ENCODE assay signal across 12 cellular contexts in genomic region chr1:1355376-1355775, GRCh38. TPM values are rescaled to one million over a fixed set of nuclear protein-coding genes. Genes with fewer than 3 reads are reported as not detected.
DNase-seq lines count a peak whose midpoint lies in the region; ATAC-seq and TF ChIP-seq lines count a peak whose summit lies in the region.
"Had no signal": no experiment of that assay in that cellular context is flagged by ENCODE, and none has a peak within 500 bp of the region (broad histone marks: within the 10 kb centered on the region; RNA-seq: fewer than 3 reads in every experiment).

No MANE protein-coding gene starts in this region.

- H3K27ac Mint-ChIP-seq in activated CD8-positive, alpha-beta T cell treated with anti-CD3 and anti-CD28 coated beads, Interleukin-2, amount 10 ng/mL, durations not matched to agents 7 days and 5 days = no peak overlapping the region
- H3K27ac Mint-ChIP-seq in activated CD8-positive, alpha-beta T cell treated with anti-CD3 and anti-CD28 coated beads for 36 hours = no peak overlapping the region
- no peak overlapping the region for H3K27ac Mint-ChIP-seq in activated naive CD8-positive, alpha-beta T cell treated with anti-CD3 and anti-CD28 coated beads, Interleukin-2, amount 10 ng/mL, durations not matched to agents 7 days and 5 days
- H3K27ac Mint-ChIP-seq: naive B cell; stimulated activated naive CD8-positive, alpha-beta T cell treated with anti-CD3 and anti-CD28 coated beads, Interleukin-15, Interleukin-2, amounts not matched to agents 100 ng/mL and 50 ng/mL, for 24 hours had no signal

- H3K36me3 ChIP-seq in tibial artery (peaks cover 9 to 27% (median 24%) of the 10 kb centered on the region in 3 donors), SJCRH30 (no peaks in the 10 kb centered on the region)

- H3K36me3 Mint-ChIP-seq in activated CD8-positive, alpha-beta T cell treated with anti-CD3 and anti-CD28 coated beads, Interleukin-2, amount 10 ng/mL, durations not matched to agents 7 days and 5 days (ENCODE audit: low read depth) = no peaks in the 10 kb centered on the region
- H3K36me3 Mint-ChIP-seq in activated CD8-positive, alpha-beta T cell treated with anti-CD3 and anti-CD28 coated beads for 36 hours (ENCODE audit: low read depth) = no peaks in the 10 kb centered on the region
- no peaks in the 10 kb centered on the region for H3K36me3 Mint-ChIP-seq in activated naive CD8-positive, alpha-beta T cell treated with anti-CD3 and anti-CD28 coated beads, Interleukin-2, amount 10 ng/mL, durations not matched to agents 7 days and 5 days
- H3K36me3 Mint-ChIP-seq: naive B cell had no signal

- peak; percentile 15 for ATAC-seq in activated CD8-positive, alpha-beta T cell treated with anti-CD3 and anti-CD28 coated beads, Interleukin-2, amount 10 ng/mL, durations not matched to agents 7 days and 5 days
- ATAC-seq in activated CD8-positive, alpha-beta T cell treated with anti-CD3 and anti-CD28 coated beads for 36 hours = no peak
- peak; percentile 17 for ATAC-seq in activated naive CD8-positive, alpha-beta T cell treated with anti-CD3 and anti-CD28 coated beads, Interleukin-2, amount 10 ng/mL, durations not matched to agents 7 days and 5 days (ENCODE audit: low read depth)

- H3K9me3 ChIP-seq in tibial artery (no peaks in the 10 kb centered on the region), SJCRH30 (replicated peaks) (no peaks in the 10 kb centered on the region)

- H3K27me3 ChIP-seq in tibial artery (no peaks in the 10 kb centered on the region), SJCRH30 (no peaks in the 10 kb centered on the region)

- peak overlapping the region; percentile 71 to 78 for H3K4me3 ChIP-seq in tibial artery
- H3K4me3 ChIP-seq in SJCRH30 = no peak overlapping the region

- H3K4me1 ChIP-seq in tibial artery (peaks cover 0 to 91% (median 76%) of the 10 kb centered on the region in 4 donors), SJCRH30 (peaks cover 45% of the 10 kb centered on the region)

- H3K27me3 Mint-ChIP-seq in activated CD8-positive, alpha-beta T cell treated with anti-CD3 and anti-CD28 coated beads, Interleukin-2, amount 10 ng/mL, durations not matched to agents 7 days and 5 days (ENCODE audit: low read depth) = peaks cover 26% of the 10 kb centered on the region
- H3K27me3 Mint-ChIP-seq in activated CD8-positive, alpha-beta T cell treated with anti-CD3 and anti-CD28 coated beads for 36 hours = peaks cover 12% of the 10 kb centered on the region
- H3K27me3 Mint-ChIP-seq in activated naive CD8-positive, alpha-beta T cell treated with anti-CD3 and anti-CD28 coated beads, Interleukin-2, amount 10 ng/mL, durations not matched to agents 7 days and 5 days = peaks cover 31% of the 10 kb centered on the region

- H3K4me1 Mint-ChIP-seq in activated CD8-positive, alpha-beta T cell treated with anti-CD3 and anti-CD28 coated beads, Interleukin-2, amount 10 ng/mL, durations not matched to agents 7 days and 5 days (ENCODE audit: low read depth) = peaks cover 27% of the 10 kb centered on the region
- H3K4me1 Mint-ChIP-seq in activated CD8-positive, alpha-beta T cell treated with anti-CD3 and anti-CD28 coated beads for 36 hours (ENCODE audit: low read depth) = peaks cover 28% of the 10 kb centered on the region
- H3K4me1 Mint-ChIP-seq in activated naive CD8-positive, alpha-beta T cell treated with anti-CD3 and anti-CD28 coated beads, Interleukin-2, amount 10 ng/mL, durations not matched to agents 7 days and 5 days = peaks cover 11% of the 10 kb centered on the region

- H3K27ac ChIP-seq in tibial artery (peak overlapping the region; percentile 94 to 97), SJCRH30 (no peak overlapping the region)
- H3K27ac ChIP-seq: VCaP had no signal

- CTCF ChIA-PET in activated CD8-positive, alpha-beta T cell treated with anti-CD3 and anti-CD28 coated beads, Interleukin-2, amount 10 ng/mL, durations not matched to agents 7 days and 5 days (lab: Charles Lee) = no interaction called here
- CTCF ChIA-PET in activated CD8-positive, alpha-beta T cell treated with anti-CD3 and anti-CD28 coated beads for 36 hours (lab: Charles Lee) = interaction anchor here (1.2 kb wide), 1 partner anchor 16 kb away, joined by 9 read pairs; no protein-coding TSS in a partner anchor

- POLR2A ChIA-PET in activated CD8-positive, alpha-beta T cell treated with anti-CD3 and anti-CD28 coated beads, Interleukin-2, amount 10 ng/mL, durations not matched to agents 7 days and 5 days (lab: Charles Lee) = interaction anchor here (1.3 kb wide), 1 partner anchor 20 kb away, joined by 7 read pairs; the partner anchor contains the start of gene AURKAIP1
- POLR2A ChIA-PET in activated CD8-positive, alpha-beta T cell treated with anti-CD3 and anti-CD28 coated beads for 36 hours (lab: Charles Lee) = interaction anchor here (1.1 kb wide), 1 partner anchor 16 kb away, joined by 3 read pairs; no protein-coding TSS in a partner anchor
- POLR2A ChIA-PET in activated naive CD8-positive, alpha-beta T cell treated with anti-CD3 and anti-CD28 coated beads, Interleukin-2, amount 10 ng/mL, durations not matched to agents 7 days and 5 days (lab: Charles Lee) = interaction anchor here (0.6 kb wide), 1 partner anchor 16 kb away, joined by 3 read pairs; no protein-coding TSS in a partner anchor

- intact Hi-C loops in activated CD8-positive, alpha-beta T cell treated with anti-CD3 and anti-CD28 coated beads for 36 hours (cut with micrococcal nuclease) = no loop called here
- intact Hi-C loops in tibial artery (cut with DNase I; ENCODE audit: low total_unique reads) = no loop called here

- H3K4me3 Mint-ChIP-seq in activated CD8-positive, alpha-beta T cell treated with anti-CD3 and anti-CD28 coated beads, Interleukin-2, amount 10 ng/mL, durations not matched to agents 7 days and 5 days = no peak overlapping the region
- H3K4me3 Mint-ChIP-seq in activated CD8-positive, alpha-beta T cell treated with anti-CD3 and anti-CD28 coated beads for 36 hours = no peak overlapping the region
- no peak overlapping the region for H3K4me3 Mint-ChIP-seq in activated naive CD8-positive, alpha-beta T cell treated with anti-CD3 and anti-CD28 coated beads, Interleukin-2, amount 10 ng/mL, durations not matched to agents 7 days and 5 days
- H3K4me3 Mint-ChIP-seq: stimulated activated naive CD8-positive, alpha-beta T cell treated with anti-CD3 and anti-CD28 coated beads, Interleukin-15, Interleukin-2, amounts not matched to agents 100 ng/mL and 50 ng/mL, for 24 hours had no signal

- no peak for DNase-seq in activated CD8-positive, alpha-beta T cell treated with anti-CD3 and anti-CD28 coated beads, Interleukin-2, amount 10 ng/mL, durations not matched to agents 7 days and 5 days
- DNase-seq in activated CD8-positive, alpha-beta T cell treated with anti-CD3 and anti-CD28 coated beads for 36 hours = no peak
- DNase-seq in activated naive CD8-positive, alpha-beta T cell treated with anti-CD3 and anti-CD28 coated beads, Interleukin-2, amount 10 ng/mL, durations not matched to agents 7 days and 5 days = peak; percentile 54
- peak; percentile 63 for DNase-seq in iris pigment epithelial cell (ENCODE audit: low read depth)
- DNase-seq in tibial artery = peak in 1 of 2 donors; percentile 84
- no peak for DNase-seq in foreskin melanocyte
- DNase-seq in SJCRH30 = no peak
- no peak for DNase-seq in NCI-H187 (lab: John Stamatoyannopoulos, UW)
- DNase-seq: naive B cell had no signal

- no peaks in the 10 kb centered on the region for H3K9me3 Mint-ChIP-seq in activated CD8-positive, alpha-beta T cell treated with anti-CD3 and anti-CD28 coated beads, Interleukin-2, amount 10 ng/mL, durations not matched to agents 7 days and 5 days (ENCODE audit: insufficient read depth)
- no peaks in the 10 kb centered on the region for H3K9me3 Mint-ChIP-seq in activated CD8-positive, alpha-beta T cell treated with anti-CD3 and anti-CD28 coated beads for 36 hours
- H3K9me3 Mint-ChIP-seq in activated naive CD8-positive, alpha-beta T cell treated with anti-CD3 and anti-CD28 coated beads, Interleukin-2, amount 10 ng/mL, durations not matched to agents 7 days and 5 days = no peaks in the 10 kb centered on the region
- H3K9me3 Mint-ChIP-seq: naive B cell; stimulated activated naive CD8-positive, alpha-beta T cell treated with anti-CD3 and anti-CD28 coated beads, Interleukin-15, Interleukin-2, amounts not matched to agents 100 ng/mL and 50 ng/mL, for 24 hours had no signal

- TF ChIP-seq CTCF in activated CD8-positive, alpha-beta T cell treated with anti-CD3 and anti-CD28 coated beads for 36 hours (IDR thresholded peaks at IDR 0.05) = no peak
- TF ChIP-seq CTCF in tibial artery (IDR thresholded peaks at IDR 0.05) = no peak

RNA-seq across cellular contexts. Expression of gene MXRA8, which starts 3.0 kb away (rescaled TPM):
- not detected for total RNA-seq in activated CD8-positive, alpha-beta T cell treated with anti-CD3 and anti-CD28 coated beads, Interleukin-2, amount 10 ng/mL, durations not matched to agents 7 days and 5 days
- total RNA-seq in activated CD8-positive, alpha-beta T cell treated with anti-CD3 and anti-CD28 coated beads for 36 hours = under 1 TPM; 0.92 to 0.98 TPM
- 1 to 10 TPM in 1 of 2 experiments, under 1 TPM in 1; 0.51 to 1.2 TPM for total RNA-seq in activated naive CD8-positive, alpha-beta T cell treated with anti-CD3 and anti-CD28 coated beads, Interleukin-2, amount 10 ng/mL, durations not matched to agents 7 days and 5 days
- 11.3 and 13.8 TPM in 2 replicates for total RNA-seq in SJCRH30 (2014; rRNA removed; shearing (Covaris generic))
- total RNA-seq: dermis microvascular lymphatic vessel endothelial cell had no signal

RNA-seq across cellular contexts. Expression of gene DVL1, which starts 6.2 kb away (rescaled TPM):
- total RNA-seq in activated CD8-positive, alpha-beta T cell treated with anti-CD3 and anti-CD28 coated beads, Interleukin-2, amount 10 ng/mL, durations not matched to agents 7 days and 5 days = 10 to 100 TPM; 29.1 to 30.7 TPM
- 10 to 100 TPM; 37.2 to 39.2 TPM for total RNA-seq in activated CD8-positive, alpha-beta T cell treated with anti-CD3 and anti-CD28 coated beads for 36 hours
- total RNA-seq in activated naive CD8-positive, alpha-beta T cell treated with anti-CD3 and anti-CD28 coated beads, Interleukin-2, amount 10 ng/mL, durations not matched to agents 7 days and 5 days = 10 to 100 TPM; 35.5 to 37.4 TPM
- total RNA-seq in SJCRH30 (2014; rRNA removed; shearing (Covaris generic)) = 45.8 and 52.5 TPM in 2 replicates

RNA-seq across cellular contexts. Expression of gene AURKAIP1, which starts 19.6 kb away (rescaled TPM):
- 100 to 1,000 TPM; 120 to 123 TPM for total RNA-seq in activated CD8-positive, alpha-beta T cell treated with anti-CD3 and anti-CD28 coated beads, Interleukin-2, amount 10 ng/mL, durations not matched to agents 7 days and 5 days
- total RNA-seq in activated CD8-positive, alpha-beta T cell treated with anti-CD3 and anti-CD28 coated beads for 36 hours = 100 to 1,000 TPM; 127 TPM
- 10 to 100 TPM; 87.3 to 97.1 TPM for total RNA-seq in activated naive CD8-positive, alpha-beta T cell treated with anti-CD3 and anti-CD28 coated beads, Interleukin-2, amount 10 ng/mL, durations not matched to agents 7 days and 5 days
- total RNA-seq in SJCRH30 (2014; rRNA removed; shearing (Covaris generic)) = 177 and 208 TPM in 2 replicates

RNA-seq across cellular contexts. Expression of gene TAS1R3, which starts 24.3 kb away (rescaled TPM):
- total RNA-seq in activated CD8-positive, alpha-beta T cell treated with anti-CD3 and anti-CD28 coated beads, Interleukin-2, amount 10 ng/mL, durations not matched to agents 7 days and 5 days = 1 to 10 TPM in 1 of 2 experiments, under 1 TPM in 1; 0.78 to 1.2 TPM
- total RNA-seq in activated CD8-positive, alpha-beta T cell treated with anti-CD3 and anti-CD28 coated beads for 36 hours = under 1 TPM; 0.13 to 0.14 TPM
- total RNA-seq in activated naive CD8-positive, alpha-beta T cell treated with anti-CD3 and anti-CD28 coated beads, Interleukin-2, amount 10 ng/mL, durations not matched to agents 7 days and 5 days = 1 to 10 TPM; 1.2 to 1.3 TPM
- total RNA-seq in SJCRH30 (2014; rRNA removed; shearing (Covaris generic)) = 0.15 and 0.47 TPM in 2 replicates

RNA-seq across cellular contexts. Expression of gene CPTP, which starts 30.8 kb away (rescaled TPM):
- total RNA-seq in activated CD8-positive, alpha-beta T cell treated with anti-CD3 and anti-CD28 coated beads, Interleukin-2, amount 10 ng/mL, durations not matched to agents 7 days and 5 days = 10 to 100 TPM; 18.5 to 21.4 TPM
- total RNA-seq in activated CD8-positive, alpha-beta T cell treated with anti-CD3 and anti-CD28 coated beads for 36 hours = 10 to 100 TPM in 1 of 2 experiments, 1 to 10 TPM in 1; 8.4 to 11.0 TPM
- total RNA-seq in activated naive CD8-positive, alpha-beta T cell treated with anti-CD3 and anti-CD28 coated beads, Interleukin-2, amount 10 ng/mL, durations not matched to agents 7 days and 5 days = 10 to 100 TPM; 19.3 TPM
- 22.1 and 22.3 TPM in 2 replicates for total RNA-seq in SJCRH30 (2014; rRNA removed; shearing (Covaris generic))

Comparison
In these comparisons a context has a peak if more than half of its experiments do, and no peak if none do; other contexts are left out.
1. DNase-seq: peak in activated naive CD8-positive, alpha-beta T cell treated with anti-CD3 and anti-CD28 coated beads, Interleukin-2, amount 10 ng/mL, durations not matched to agents 7 days and 5 days (single experiment) and iris pigment epithelial cell (single experiment); none in activated CD8-positive, alpha-beta T cell treated with anti-CD3 and anti-CD28 coated beads, Interleukin-2, amount 10 ng/mL, durations not matched to agents 7 days and 5 days (single experiment), activated CD8-positive, alpha-beta T cell treated with anti-CD3 and anti-CD28 coated beads for 36 hours (single experiment), foreskin melanocyte (single experiment), SJCRH30 (0 of 2) and NCI-H187 (0 of 2).